ENCODE assay signal across 1 cellular context in genomic region chr1:167678422-167678821, GRCh38.
A peak's percentile ranks its signal among the peaks of the same experiment; 100 is the strongest.
TF ChIP-seq lines count a peak whose summit lies in the region.

No MANE protein-coding gene starts in this region.

TF ChIP-seq in K562, 482 proteins besides CTCF, POLR2A, EP300 and RAD21 (continued from another document):
- TF ChIP-seq CHD4 (IDR thresholded peaks at IDR 0.05; ENCODE audit: insufficient read depth, insufficient replicate concordance, low read depth, low read length, poor library complexity, severe bottlenecking) = no peak
- peak; percentile 84 to 91 for TF ChIP-seq KDM1A (IDR thresholded peaks at IDR 0.05)
- TF ChIP-seq ZFP30 (CRISPR knock-in tag; IDR thresholded peaks at IDR 0.05; ENCODE audit: borderline replicate concordance) = no peak
- TF ChIP-seq HDAC1 (IDR thresholded peaks at IDR 0.05) = peak in 1 of 2 experiments; percentile 68; a peak in 1 of 4 replicates
- TF ChIP-seq SIRT6 (IDR thresholded peaks at IDR 0.05; ENCODE audit: low read depth, low read length) = no peak
- no peak for TF ChIP-seq ZNF766 (CRISPR knock-in tag; conservative IDR thresholded peaks at IDR 0.05)
- no peak for TF ChIP-seq YY1 (IDR thresholded peaks at IDR 0.05; ENCODE audit: borderline replicate concordance in 1 of 3, control insufficient read depth in 1 of 3, extremely low read depth in 1 of 3, insufficient read depth in 3 of 3, insufficient read length in 1 of 3, insufficient replicate concordance in 2 of 3, low read depth in 1 of 3, low read length in 2 of 3)
- TF ChIP-seq TAL1 (IDR thresholded peaks at IDR 0.05) = peak; percentile 15; the same call in 1 of the 2 replicates
- TF ChIP-seq EGR1 (conservative IDR thresholded peaks at IDR 0.05) = peak; percentile 20; the same call in 1 of the 2 replicates
- TF ChIP-seq TCF3 (CRISPR knock-in tag; IDR thresholded peaks at IDR 0.05) = peak; percentile 39; the same call in 1 of the 2 replicates
- no peak for TF ChIP-seq HNRNPLL (IDR thresholded peaks at IDR 0.05; ENCODE audit: low read depth, low read length, poor library complexity, severe bottlenecking)
- TF ChIP-seq ZBTB40 (IDR thresholded peaks at IDR 0.05) = no peak
- TF ChIP-seq ZBTB40 (CRISPR knock-in tag; IDR thresholded peaks at IDR 0.05) = no peak
- peak; percentile 44; the same call in 1 of the 2 replicates for TF ChIP-seq ZNF263 (CRISPR knock-in tag; IDR thresholded peaks at IDR 0.05; ENCODE audit: borderline replicate concordance)
- TF ChIP-seq ZC3H8 (IDR thresholded peaks at IDR 0.05) = no peak
- no peak; a peak in 1 of 4 replicates for TF ChIP-seq MLLT1 (IDR thresholded peaks at IDR 0.05)
- no peak for TF ChIP-seq ZBTB7A (IDR thresholded peaks at IDR 0.05; ENCODE audit: borderline replicate concordance, control insufficient read depth, low read depth, low read length)
- TF ChIP-seq NCOR1 (IDR thresholded peaks at IDR 0.05) = peak; percentile 56
- peak; percentile 95 for TF ChIP-seq NFIC (IDR thresholded peaks at IDR 0.05)
- 0 out of 2 replicates have a peak, but pooled peaks have one; percentile 50 for TF ChIP-seq ARID1B (IDR thresholded peaks at IDR 0.05)
- peak; percentile 83 for TF ChIP-seq CBFA2T3 (IDR thresholded peaks at IDR 0.05)
- no peak for TF ChIP-seq CEBPG (CRISPR knock-in tag; IDR thresholded peaks at IDR 0.05)
- TF ChIP-seq CEBPG (tag; conservative IDR thresholded peaks at IDR 0.05 in 1 of 2, IDR thresholded peaks at IDR 0.05 in 1 of 2) = no peak
- TF ChIP-seq CBFA2T2 (conservative IDR thresholded peaks at IDR 0.05) = peak; percentile 62
